ENCODE assay signal across 1 cellular context in genomic region chr10:132701099-132701845, GRCh38.
TF ChIP-seq lines count a peak whose summit lies in the region.

No MANE protein-coding gene starts in this region.

TF ChIP-seq in H1, 55 proteins besides CTCF, POLR2A, EP300 and RAD21:
- TF ChIP-seq USF2 (IDR thresholded peaks at IDR 0.05; ENCODE audit: low read length) = no peak
- TF ChIP-seq TAF1 (IDR thresholded peaks at IDR 0.05; ENCODE audit: low read depth, low read length) = no peak
- TF ChIP-seq TBP (IDR thresholded peaks at IDR 0.05; ENCODE audit: low read depth, low read length) = no peak
